1 cellular context compared by ENCODE assay signal in the genomic region with DNA sequence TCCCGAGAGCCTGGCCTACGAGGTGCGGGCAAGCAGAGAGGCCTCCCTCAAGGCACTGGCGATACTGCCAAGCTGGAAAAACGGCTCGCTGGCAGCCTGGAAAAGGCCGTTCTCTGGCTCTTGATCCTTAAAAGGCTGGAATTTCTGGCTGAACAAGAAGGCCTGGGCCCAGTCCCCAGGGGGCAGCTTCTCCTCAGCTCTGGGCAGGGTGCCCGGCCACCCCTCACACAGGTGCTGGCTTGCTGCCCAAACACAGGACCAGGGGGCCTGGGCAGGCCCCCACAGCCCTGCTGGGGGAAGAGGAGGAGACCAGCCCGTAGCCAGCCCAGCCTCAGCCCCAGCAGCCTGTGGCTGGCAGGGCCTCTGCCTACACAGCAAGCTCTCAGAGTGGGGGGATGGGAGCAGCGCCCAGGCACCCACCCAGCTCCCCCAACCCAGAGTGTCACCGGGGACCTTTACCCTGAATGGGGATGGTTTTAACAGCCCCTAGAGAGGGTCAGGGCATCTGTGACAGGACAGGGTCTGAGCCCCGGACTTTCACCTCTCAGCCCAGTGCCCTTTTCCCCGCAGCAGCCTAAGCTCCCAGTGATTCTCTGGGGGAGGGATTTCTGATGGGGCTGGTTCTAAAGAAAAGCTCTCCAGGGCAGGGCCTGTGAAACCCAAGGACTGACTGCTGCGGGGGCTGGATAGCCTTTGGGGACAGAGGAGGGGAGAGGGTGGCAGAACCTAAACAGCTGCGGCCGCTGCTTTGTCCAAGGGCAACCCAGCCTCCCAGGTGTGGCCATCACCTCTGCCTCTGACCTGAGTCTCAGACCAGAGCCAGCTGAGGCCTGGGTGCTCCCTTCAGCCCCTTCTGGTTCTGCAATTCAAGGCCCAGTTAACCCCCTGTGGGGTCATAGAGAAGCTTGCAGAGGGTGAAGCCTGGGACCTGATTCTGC.
TF ChIP-seq lines count a peak whose summit lies in the region.

No MANE protein-coding gene starts in this region.

TF ChIP-seq in HepG2, 621 proteins besides CTCF, POLR2A, EP300 and RAD21 (continued from another document and continues in another):
- TF ChIP-seq, protein P1, sequence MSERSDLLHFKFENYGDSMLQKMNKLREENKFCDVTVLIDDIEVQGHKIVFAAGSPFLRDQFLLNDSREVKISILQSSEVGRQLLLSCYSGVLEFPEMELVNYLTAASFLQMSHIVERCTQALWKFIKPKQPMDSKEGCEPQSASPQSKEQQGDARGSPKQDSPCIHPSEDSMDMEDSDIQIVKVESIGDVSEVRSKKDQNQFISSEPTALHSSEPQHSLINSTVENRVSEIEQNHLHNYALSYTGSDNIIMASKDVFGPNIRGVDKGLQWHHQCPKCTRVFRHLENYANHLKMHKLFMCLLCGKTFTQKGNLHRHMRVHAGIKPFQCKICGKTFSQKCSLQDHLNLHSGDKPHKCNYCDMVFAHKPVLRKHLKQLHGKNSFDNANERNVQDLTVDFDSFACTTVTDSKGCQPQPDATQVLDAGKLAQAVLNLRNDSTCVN (CRISPR knock-in tag; IDR thresholded peaks at IDR 0.05; ENCODE audit: borderline replicate concordance), result peak; percentile 13; the same call in 1 of the 2 replicates
- TF ChIP-seq ZNF460 (CRISPR knock-in tag; IDR thresholded peaks at IDR 0.05; ENCODE audit: borderline replicate concordance) (peak; percentile 21; the same call in 1 of the 2 replicates), ZNF501 (CRISPR knock-in tag; IDR thresholded peaks at IDR 0.05) (peak; percentile 89), GFI1 (CRISPR knock-in tag; IDR thresholded peaks at IDR 0.05; ENCODE audit: borderline replicate concordance) (peak; percentile 18; the same call in 1 of the 2 replicates), REL (CRISPR knock-in tag; conservative IDR thresholded peaks at IDR 0.05) (no peak), NCOR1 (IDR thresholded peaks at IDR 0.05; ENCODE audit: borderline replicate concordance, low read length) (peak; percentile 76), ZNF792 (CRISPR knock-in tag; IDR thresholded peaks at IDR 0.05) (peak; percentile 50; the same call in 1 of the 2 replicates), SMARCE1 (IDR thresholded peaks at IDR 0.05; ENCODE audit: borderline replicate concordance) (no peak), SIN3A (IDR thresholded peaks at IDR 0.05; ENCODE audit: borderline replicate concordance, low read depth, low read length) (peak; percentile 64; the same call in 1 of the 2 replicates), PHF5A (CRISPR knock-in tag; IDR thresholded peaks at IDR 0.05; ENCODE audit: low read depth, unreplicated experiment) (peak; percentile 60), ZFP41 (CRISPR knock-in tag; IDR thresholded peaks at IDR 0.05; ENCODE audit: borderline replicate concordance) (peak; percentile 18; the same call in 1 of the 2 replicates), NR2F1 (CRISPR knock-in tag; IDR thresholded peaks at IDR 0.05) (peak; percentile 42 to 46; a peak in 2 of 4 replicates), SUZ12 (IDR thresholded peaks at IDR 0.05; ENCODE audit: low read depth, low read length) (no peak), ZNF816 (CRISPR knock-in tag; IDR thresholded peaks at IDR 0.05; ENCODE audit: borderline replicate concordance) (peak; percentile 46; the same call in 1 of the 2 replicates), ELF1 (CRISPR knock-in tag; IDR thresholded peaks at IDR 0.05) (0 out of 2 replicates have a peak, but pooled peaks have one; percentile 9), ZFP82 (CRISPR knock-in tag; IDR thresholded peaks at IDR 0.05; ENCODE audit: borderline replicate concordance) (0 out of 2 replicates have a peak, but pooled peaks have one; percentile 56), SOX5 (CRISPR knock-in tag; IDR thresholded peaks at IDR 0.05; ENCODE audit: borderline replicate concordance) (no peak), CC2D1A (CRISPR knock-in tag; IDR thresholded peaks at IDR 0.05) (0 out of 2 replicates have a peak, but pooled peaks have one; percentile 54), REPIN1 (CRISPR knock-in tag; IDR thresholded peaks at IDR 0.05; ENCODE audit: borderline replicate concordance, low read depth) (0 out of 2 replicates have a peak, but pooled peaks have one; percentile 70), ZNF17 (CRISPR knock-in tag; IDR thresholded peaks at IDR 0.05) (no peak), ZNF367 (CRISPR knock-in tag; IDR thresholded peaks at IDR 0.05; ENCODE audit: borderline replicate concordance) (no peak), ATRX (CRISPR knock-in tag; IDR thresholded peaks at IDR 0.05; ENCODE audit: borderline replicate concordance) (no peak), U2AF1 (optimal IDR thresholded peaks at IDR 0.05; ENCODE audit: low read depth, low read length) (no peak), PAF1 (CRISPR knock-in tag; IDR thresholded peaks at IDR 0.05) (no peak), ZNF337 (CRISPR knock-in tag; IDR thresholded peaks at IDR 0.05; ENCODE audit: borderline replicate concordance, low read depth) (peak; percentile 63; the same call in 1 of the 2 replicates), ZNF724P (CRISPR knock-in tag; IDR thresholded peaks at IDR 0.05; ENCODE audit: borderline replicate concordance) (peak; percentile 16; the same call in 1 of the 2 replicates), ZNF496 (CRISPR knock-in tag; IDR thresholded peaks at IDR 0.05; ENCODE audit: insufficient replicate concordance) (no peak), HDAC1 (CRISPR knock-in tag; IDR thresholded peaks at IDR 0.05) (peak; percentile 16), ZSCAN30 (CRISPR knock-in tag; IDR thresholded peaks at IDR 0.05) (peak; percentile 98), NFKB2 (CRISPR knock-in tag; IDR thresholded peaks at IDR 0.05; ENCODE audit: borderline replicate concordance) (peak; percentile 77; the same call in 1 of the 2 replicates), MTF1 (CRISPR knock-in tag; IDR thresholded peaks at IDR 0.05) (no peak), STAG1 (CRISPR knock-in tag; IDR thresholded peaks at IDR 0.05) (peak; percentile 28; the same call in 1 of the 2 replicates), SRSF4 (IDR thresholded peaks at IDR 0.05; ENCODE audit: low read depth, low read length, poor library complexity, severe bottlenecking) (no peak), RBFOX2 (IDR thresholded peaks at IDR 0.05; ENCODE audit: low read depth, low read length) (peak; percentile 90), ZIK1 (CRISPR knock-in tag; IDR thresholded peaks at IDR 0.05; ENCODE audit: borderline replicate concordance, low read depth) (no peak; the same call in 1 of the 2 replicates), MAFG (CRISPR knock-in tag; IDR thresholded peaks at IDR 0.05) (0 out of 2 replicates have a peak, but pooled peaks have one; percentile 38), EED (CRISPR knock-in tag; IDR thresholded peaks at IDR 0.05) (peak; percentile 61; the same call in 1 of the 2 replicates), SOX6 (IDR thresholded peaks at IDR 0.05) (no peak), SOX6 (CRISPR knock-in tag; IDR thresholded peaks at IDR 0.05) (no peak; the same call in 1 of the 2 replicates), MZF1 (CRISPR knock-in tag; IDR thresholded peaks at IDR 0.05; ENCODE audit: borderline replicate concordance) (no peak), CBFB (CRISPR knock-in tag; IDR thresholded peaks at IDR 0.05) (no peak; the same call in 1 of the 2 replicates), ZNF619 (CRISPR knock-in tag; IDR thresholded peaks at IDR 0.05) (peak; percentile 65; the same call in 1 of the 2 replicates)
- TF ChIP-seq, protein P2, sequence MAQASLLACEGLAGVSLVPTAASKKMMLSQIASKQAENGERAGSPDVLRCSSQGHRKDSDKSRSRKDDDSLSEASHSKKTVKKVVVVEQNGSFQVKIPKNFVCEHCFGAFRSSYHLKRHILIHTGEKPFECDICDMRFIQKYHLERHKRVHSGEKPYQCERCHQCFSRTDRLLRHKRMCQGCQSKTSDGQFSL (CRISPR knock-in tag; IDR thresholded peaks at IDR 0.05), result peak; percentile 83; the same call in 1 of the 2 replicates
- TF ChIP-seq, protein P3, sequence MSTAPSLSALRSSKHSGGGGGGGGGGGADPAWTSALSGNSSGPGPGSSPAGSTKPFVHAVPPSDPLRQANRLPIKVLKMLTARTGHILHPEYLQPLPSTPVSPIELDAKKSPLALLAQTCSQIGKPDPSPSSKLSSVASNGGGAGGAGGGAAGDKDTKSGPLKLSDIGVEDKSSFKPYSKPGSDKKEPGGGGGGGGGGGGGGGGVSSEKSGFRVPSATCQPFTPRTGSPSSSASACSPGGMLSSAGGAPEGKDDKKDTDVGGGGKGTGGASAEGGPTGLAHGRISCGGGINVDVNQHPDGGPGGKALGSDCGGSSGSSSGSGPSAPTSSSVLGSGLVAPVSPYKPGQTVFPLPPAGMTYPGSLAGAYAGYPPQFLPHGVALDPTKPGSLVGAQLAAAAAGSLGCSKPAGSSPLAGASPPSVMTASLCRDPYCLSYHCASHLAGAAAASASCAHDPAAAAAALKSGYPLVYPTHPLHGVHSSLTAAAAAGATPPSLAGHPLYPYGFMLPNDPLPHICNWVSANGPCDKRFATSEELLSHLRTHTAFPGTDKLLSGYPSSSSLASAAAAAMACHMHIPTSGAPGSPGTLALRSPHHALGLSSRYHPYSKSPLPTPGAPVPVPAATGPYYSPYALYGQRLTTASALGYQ (CRISPR knock-in tag; IDR thresholded peaks at IDR 0.05), result peak; percentile 46; the same call in 1 of the 2 replicates
- TF ChIP-seq, protein P4, sequence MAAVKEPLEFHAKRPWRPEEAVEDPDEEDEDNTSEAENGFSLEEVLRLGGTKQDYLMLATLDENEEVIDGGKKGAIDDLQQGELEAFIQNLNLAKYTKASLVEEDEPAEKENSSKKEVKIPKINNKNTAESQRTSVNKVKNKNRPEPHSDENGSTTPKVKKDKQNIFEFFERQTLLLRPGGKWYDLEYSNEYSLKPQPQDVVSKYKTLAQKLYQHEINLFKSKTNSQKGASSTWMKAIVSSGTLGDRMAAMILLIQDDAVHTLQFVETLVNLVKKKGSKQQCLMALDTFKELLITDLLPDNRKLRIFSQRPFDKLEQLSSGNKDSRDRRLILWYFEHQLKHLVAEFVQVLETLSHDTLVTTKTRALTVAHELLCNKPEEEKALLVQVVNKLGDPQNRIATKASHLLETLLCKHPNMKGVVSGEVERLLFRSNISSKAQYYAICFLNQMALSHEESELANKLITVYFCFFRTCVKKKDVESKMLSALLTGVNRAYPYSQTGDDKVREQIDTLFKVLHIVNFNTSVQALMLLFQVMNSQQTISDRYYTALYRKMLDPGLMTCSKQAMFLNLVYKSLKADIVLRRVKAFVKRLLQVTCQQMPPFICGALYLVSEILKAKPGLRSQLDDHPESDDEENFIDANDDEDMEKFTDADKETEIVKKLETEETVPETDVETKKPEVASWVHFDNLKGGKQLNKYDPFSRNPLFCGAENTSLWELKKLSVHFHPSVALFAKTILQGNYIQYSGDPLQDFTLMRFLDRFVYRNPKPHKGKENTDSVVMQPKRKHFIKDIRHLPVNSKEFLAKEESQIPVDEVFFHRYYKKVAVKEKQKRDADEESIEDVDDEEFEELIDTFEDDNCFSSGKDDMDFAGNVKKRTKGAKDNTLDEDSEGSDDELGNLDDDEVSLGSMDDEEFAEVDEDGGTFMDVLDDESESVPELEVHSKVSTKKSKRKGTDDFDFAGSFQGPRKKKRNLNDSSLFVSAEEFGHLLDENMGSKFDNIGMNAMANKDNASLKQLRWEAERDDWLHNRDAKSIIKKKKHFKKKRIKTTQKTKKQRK (IDR thresholded peaks at IDR 0.05; ENCODE audit: low read length), result no peak
- TF ChIP-seq, protein P5, sequence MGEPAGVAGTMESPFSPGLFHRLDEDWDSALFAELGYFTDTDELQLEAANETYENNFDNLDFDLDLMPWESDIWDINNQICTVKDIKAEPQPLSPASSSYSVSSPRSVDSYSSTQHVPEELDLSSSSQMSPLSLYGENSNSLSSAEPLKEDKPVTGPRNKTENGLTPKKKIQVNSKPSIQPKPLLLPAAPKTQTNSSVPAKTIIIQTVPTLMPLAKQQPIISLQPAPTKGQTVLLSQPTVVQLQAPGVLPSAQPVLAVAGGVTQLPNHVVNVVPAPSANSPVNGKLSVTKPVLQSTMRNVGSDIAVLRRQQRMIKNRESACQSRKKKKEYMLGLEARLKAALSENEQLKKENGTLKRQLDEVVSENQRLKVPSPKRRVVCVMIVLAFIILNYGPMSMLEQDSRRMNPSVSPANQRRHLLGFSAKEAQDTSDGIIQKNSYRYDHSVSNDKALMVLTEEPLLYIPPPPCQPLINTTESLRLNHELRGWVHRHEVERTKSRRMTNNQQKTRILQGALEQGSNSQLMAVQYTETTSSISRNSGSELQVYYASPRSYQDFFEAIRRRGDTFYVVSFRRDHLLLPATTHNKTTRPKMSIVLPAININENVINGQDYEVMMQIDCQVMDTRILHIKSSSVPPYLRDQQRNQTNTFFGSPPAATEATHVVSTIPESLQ (CRISPR knock-in tag; conservative IDR thresholded peaks at IDR 0.05), result no peak; the same call in 1 of the 2 replicates
- TF ChIP-seq, protein P6, sequence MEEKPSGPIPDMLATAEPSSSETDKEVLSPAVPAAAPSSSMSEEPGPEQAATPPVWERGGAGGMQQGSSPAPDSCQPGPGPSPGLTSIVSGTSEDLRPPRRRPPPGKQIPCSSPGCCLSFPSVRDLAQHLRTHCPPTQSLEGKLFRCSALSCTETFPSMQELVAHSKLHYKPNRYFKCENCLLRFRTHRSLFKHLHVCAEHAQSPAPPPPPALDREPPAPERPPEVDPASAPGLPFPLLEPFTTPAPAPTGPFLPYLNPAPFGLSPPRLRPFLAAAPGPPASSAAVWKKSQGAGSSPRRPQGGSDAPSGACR (CRISPR knock-in tag; IDR thresholded peaks at IDR 0.05), result peak; percentile 73
- TF ChIP-seq, protein P7, sequence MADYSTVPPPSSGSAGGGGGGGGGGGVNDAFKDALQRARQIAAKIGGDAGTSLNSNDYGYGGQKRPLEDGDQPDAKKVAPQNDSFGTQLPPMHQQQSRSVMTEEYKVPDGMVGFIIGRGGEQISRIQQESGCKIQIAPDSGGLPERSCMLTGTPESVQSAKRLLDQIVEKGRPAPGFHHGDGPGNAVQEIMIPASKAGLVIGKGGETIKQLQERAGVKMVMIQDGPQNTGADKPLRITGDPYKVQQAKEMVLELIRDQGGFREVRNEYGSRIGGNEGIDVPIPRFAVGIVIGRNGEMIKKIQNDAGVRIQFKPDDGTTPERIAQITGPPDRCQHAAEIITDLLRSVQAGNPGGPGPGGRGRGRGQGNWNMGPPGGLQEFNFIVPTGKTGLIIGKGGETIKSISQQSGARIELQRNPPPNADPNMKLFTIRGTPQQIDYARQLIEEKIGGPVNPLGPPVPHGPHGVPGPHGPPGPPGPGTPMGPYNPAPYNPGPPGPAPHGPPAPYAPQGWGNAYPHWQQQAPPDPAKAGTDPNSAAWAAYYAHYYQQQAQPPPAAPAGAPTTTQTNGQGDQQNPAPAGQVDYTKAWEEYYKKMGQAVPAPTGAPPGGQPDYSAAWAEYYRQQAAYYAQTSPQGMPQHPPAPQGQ (CRISPR knock-in tag; IDR thresholded peaks at IDR 0.05; ENCODE audit: borderline replicate concordance), result peak; percentile 16; the same call in 1 of the 2 replicates
- TF ChIP-seq, protein P8, sequence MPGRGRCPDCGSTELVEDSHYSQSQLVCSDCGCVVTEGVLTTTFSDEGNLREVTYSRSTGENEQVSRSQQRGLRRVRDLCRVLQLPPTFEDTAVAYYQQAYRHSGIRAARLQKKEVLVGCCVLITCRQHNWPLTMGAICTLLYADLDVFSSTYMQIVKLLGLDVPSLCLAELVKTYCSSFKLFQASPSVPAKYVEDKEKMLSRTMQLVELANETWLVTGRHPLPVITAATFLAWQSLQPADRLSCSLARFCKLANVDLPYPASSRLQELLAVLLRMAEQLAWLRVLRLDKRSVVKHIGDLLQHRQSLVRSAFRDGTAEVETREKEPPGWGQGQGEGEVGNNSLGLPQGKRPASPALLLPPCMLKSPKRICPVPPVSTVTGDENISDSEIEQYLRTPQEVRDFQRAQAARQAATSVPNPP (CRISPR knock-in tag; IDR thresholded peaks at IDR 0.05), result 0 out of 2 replicates have a peak, but pooled peaks have one; percentile 19
